In genomic region chr3:12810013-12810780, GRCh38 we compare ENCODE assay signal across 8 cellular contexts. TPM values are rescaled to one million over a fixed set of nuclear protein-coding genes. Genes with fewer than 3 reads are reported as not detected.
DNase-seq lines count a peak whose midpoint lies in the region; ATAC-seq and TF ChIP-seq lines count a peak whose summit lies in the region.

No MANE protein-coding gene starts in this region.

- H3K4me3 Mint-ChIP-seq in neural progenitor cell = peak overlapping the region; percentile 76

- no peak overlapping the region for H3K27ac Mint-ChIP-seq in neural progenitor cell

- H3F3A ChIP-seq in neural progenitor cell (ENCODE audit: low read depth) = peaks cover 8% of the 10 kb centered on the region

- intact Hi-C loops in stomach (cut with DNase I; ENCODE audit: low total_unique reads) = no loop called here

- TF ChIP-seq POLR2A in stomach (IDR thresholded peaks at IDR 0.05) = no peak

- H3K27ac ChIP-seq in foreskin keratinocyte (no peak overlapping the region), neural progenitor cell (no peak overlapping the region), stomach (peak overlapping the region; percentile 67 to 85 (median 84))

- peak overlapping the region; percentile 73 for H3K4me2 ChIP-seq in neural progenitor cell

- peak; percentile 90 for TF ChIP-seq CTCF in foreskin keratinocyte (conservative IDR thresholded peaks at IDR 0.05)
- peak; percentile 72 for TF ChIP-seq CTCF in neural progenitor cell (IDR thresholded peaks at IDR 0.05)
- TF ChIP-seq CTCF in stomach (IDR thresholded peaks at IDR 0.05) = peak in 5 of 7 experiments; percentile 60 to 98 (median 80)

- H4K20me1 ChIP-seq in neural progenitor cell (ENCODE audit: low read depth) = no peaks in the 10 kb centered on the region

- no peak for TF ChIP-seq EP300 in stomach (IDR thresholded peaks at IDR 0.05)

- no peak overlapping the region for H3K9ac ChIP-seq in neural progenitor cell

- ATAC-seq in GM21367 (IDR thresholded peaks at IDR 0.05; ENCODE audit: unreplicated experiment) (peak; percentile 99), foreskin keratinocyte (peak; percentile 96)

- H3K27me3 ChIP-seq in foreskin keratinocyte (no peaks in the 10 kb centered on the region), neural progenitor cell (no peaks in the 10 kb centered on the region), stomach (no peaks in the 10 kb centered on the region)

- H3K9me3 ChIP-seq in neural progenitor cell (ENCODE audit: low read depth) (no peaks in the 10 kb centered on the region), stomach (no peaks in the 10 kb centered on the region)

- 0 to 2% (median 1%) methylated on average over 29 to 50 of the region's 50 CpGs for WGBS in stomach, 5 donors

- peak overlapping the region; percentile 53 for H3K4me3 ChIP-seq in neural progenitor cell
- peak overlapping the region; percentile 54 to 67 (median 58) for H3K4me3 ChIP-seq in stomach

- DNase-seq in COLO829 (ENCODE audit: low spot score) (peak; percentile 86), HT1080 (ENCODE audit: low read depth) (peak; percentile 78), RPMI8226 (peak; percentile 68), activated gamma-delta T cell (lab: John Stamatoyannopoulos, UW) (peak; percentile 80), foreskin keratinocyte (peak; percentile 39 to 76), neural progenitor cell (ENCODE audit: low spot score) (peak; percentile 99), stomach (peak; percentile 98)

- H3K36me3 ChIP-seq in neural progenitor cell = no peaks in the 10 kb centered on the region
- H3K36me3 ChIP-seq in stomach = peaks cover 0 to 49% (median 23%) of the 10 kb centered on the region in 4 donors

- H2AFZ ChIP-seq in neural progenitor cell (replicated peaks) = peak overlapping the region; percentile 74

- no peaks in the 10 kb centered on the region for H3K79me2 ChIP-seq in neural progenitor cell (ENCODE audit: low read depth)

- H3K9me3 Mint-ChIP-seq in neural progenitor cell = no peaks in the 10 kb centered on the region

- peaks cover 3% of the 10 kb centered on the region for H3K27me3 Mint-ChIP-seq in neural progenitor cell (ENCODE audit: insufficient read depth, low read depth)

- peaks cover 9% of the 10 kb centered on the region for H3K4me1 Mint-ChIP-seq in neural progenitor cell

- peaks cover 3% of the 10 kb centered on the region for H3K36me3 Mint-ChIP-seq in neural progenitor cell

- H3K4me1 ChIP-seq in foreskin keratinocyte = no peaks in the 10 kb centered on the region
- peaks cover 8% of the 10 kb centered on the region for H3K4me1 ChIP-seq in neural progenitor cell
- peaks cover 6 to 19% (median 15%) of the 10 kb centered on the region in 4 donors for H3K4me1 ChIP-seq in stomach

RNA-seq across cellular contexts. Expression of gene CAND2, which starts 13.7 kb away (rescaled TPM):
- total RNA-seq in HT1080 (2014; rRNA removed; shearing (Covaris generic)) = 0.19 and 0.60 TPM in 2 replicates
- 0.15 and 0.20 TPM in 2 replicates for polyA plus RNA-seq in HT1080 (2015; cell fraction: cytosol; rRNA removed)
- polyA plus RNA-seq in HT1080 (2015; cell fraction: nucleus; rRNA removed) = 0.23 and 0.24 TPM in 2 replicates
- total RNA-seq in foreskin keratinocyte (1.5 and 1.9 TPM in 2 replicates), neural progenitor cell (ENCODE audit: low replicate concordance) (2.4 and 6.9 TPM in 2 replicates), stomach (1 to 10 TPM in 4 of 5 donors, under 1 TPM in 1; under 0.01 to 5.3 (median 4.0) TPM)
- polyA plus RNA-seq in foreskin keratinocyte (0.65 and 0.90 TPM in 2 replicates), stomach (1 to 10 TPM; 1.1 to 2.0 (median 1.2) TPM)

RNA-seq across cellular contexts. Expression of gene RPL32, which starts 31.2 kb away (rescaled TPM):
- 2,698 and 2,901 TPM in 2 replicates for total RNA-seq in HT1080 (2014; rRNA removed; shearing (Covaris generic))
- polyA plus RNA-seq in HT1080 (2015; cell fraction: cytosol; rRNA removed) = 2,141 and 2,405 TPM in 2 replicates
- 622 and 638 TPM in 2 replicates for polyA plus RNA-seq in HT1080 (2015; cell fraction: nucleus; rRNA removed)
- total RNA-seq in foreskin keratinocyte (2,217 and 2,337 TPM in 2 replicates), neural progenitor cell (ENCODE audit: low replicate concordance) (1,028 and 2,309 TPM in 2 replicates), stomach (1,000 to 10,000 TPM in 3 of 5 donors, 100 to 1,000 TPM in 1, 10 to 100 TPM in 1; 71.5 to 2,292 (median 1,389) TPM)
- polyA plus RNA-seq in foreskin keratinocyte (3,425 and 3,516 TPM in 2 replicates), stomach (1,000 to 10,000 TPM; 2,312 to 3,985 (median 3,806) TPM)

RNA-seq across cellular contexts. Expression of gene TMEM40, which starts 51.1 kb away (rescaled TPM):
- not detected in 2 replicates for total RNA-seq in HT1080 (2014; rRNA removed; shearing (Covaris generic))
- polyA plus RNA-seq in HT1080 (2015; cell fraction: cytosol; rRNA removed) = 0.03 TPM in 1 of 2 replicates, not detected in the other
- polyA plus RNA-seq in HT1080 (2015; cell fraction: nucleus; rRNA removed) = not detected in 2 replicates
- total RNA-seq in foreskin keratinocyte (250 and 336 TPM in 2 replicates), neural progenitor cell (ENCODE audit: low replicate concordance) (not detected in 2 replicates), stomach (not detected)
- polyA plus RNA-seq in foreskin keratinocyte (419 and 626 TPM in 2 replicates), stomach (100 to 1,000 TPM in 1 of 3 donors, not detected in 2; 141 TPM)

Comparison
In these comparisons a context has a peak if more than half of its experiments do, and no peak if none do; other contexts are left out.
1. H3K27ac ChIP-seq: peak in stomach (5 of 5); none in foreskin keratinocyte (single experiment) and neural progenitor cell (single experiment).
2. RNA of gene TMEM40, which starts 51.1 kb away (total RNA-seq): 250 to 336 TPM in foreskin keratinocyte; not detected in HT1080, not detected in neural progenitor cell and not detected in stomach; every median in the first group is over 100 times any median in the second.
3. Peak in every context shown above with its lines, with median percentiles within 50 percentile points of each other: DNase-seq and CTCF ChIP-seq.